In the genomic region with DNA sequence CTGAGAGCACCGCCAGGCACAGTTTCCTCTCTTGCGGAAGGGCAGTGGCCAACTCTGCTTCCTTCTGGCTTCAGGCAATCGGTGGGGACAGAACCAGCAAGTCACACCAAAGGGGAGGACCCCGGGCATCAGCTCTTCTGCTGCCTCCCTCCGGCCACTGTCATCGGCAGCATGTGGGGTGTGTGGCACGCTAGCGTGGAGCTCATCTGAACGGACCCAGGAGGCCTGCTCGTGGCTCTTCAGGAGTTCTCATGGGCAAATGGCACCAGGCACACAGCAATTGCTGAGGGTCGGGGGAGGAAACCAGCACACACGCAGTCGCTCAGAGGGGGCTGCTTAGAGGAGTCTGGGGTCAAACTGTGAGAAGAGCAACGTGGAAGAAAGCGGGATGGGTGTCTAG, we compare ENCODE assay signal across 13 cellular contexts. TPM values are rescaled to one million over a fixed set of nuclear protein-coding genes. Genes with fewer than 3 reads are reported as not detected.
DNase-seq lines count a peak whose midpoint lies in the region; TF ChIP-seq lines count a peak whose summit lies in the region.
"Had no signal": no experiment of that assay in that cellular context is flagged by ENCODE, and none has a peak within 500 bp of the region (broad histone marks: within the 10 kb centered on the region; RNA-seq: fewer than 3 reads in every experiment).

No MANE protein-coding gene starts in this region.

- peaks cover 0 to 99% (median 70%) of the 10 kb centered on the region in 11 experiments; a peak in 18 of 22 replicates for H4K20me1 ChIP-seq in BLaER1 treated with 17β-estradiol and CSF1 and Interleukin-3, amounts not matched to agents 10 nM and 100 nM

- H3K4me1 ChIP-seq in BLaER1 treated with 17β-estradiol and CSF1 and Interleukin-3, amounts not matched to agents 10 nM and 100 nM: peaks cover 34 to 57% (median 47%) of the 10 kb centered on the region in 10 experiments
- H3K4me1 ChIP-seq: A549 had no signal

- no peak overlapping the region for H3K9ac ChIP-seq in BLaER1 treated with 17β-estradiol and CSF1 and Interleukin-3, amounts not matched to agents 10 nM and 100 nM

- peak overlapping the region in 1 of 11 experiments; percentile 16; a peak in 2 of 22 replicates for H3K27ac ChIP-seq in BLaER1 treated with 17β-estradiol and CSF1 and Interleukin-3, amounts not matched to agents 10 nM and 100 nM
- H3K27ac ChIP-seq in C4-2B: peak overlapping the region; percentile 11; the same call in 1 of the 2 replicates
- H3K27ac ChIP-seq: A549 had no signal

- peaks cover 61 to 100% (median 83%) of the 10 kb centered on the region in 11 experiments for H3K27me3 ChIP-seq in BLaER1 treated with 17β-estradiol and CSF1 and Interleukin-3, amounts not matched to agents 10 nM and 100 nM

- H3K36me3 Mint-ChIP-seq in brain (peaks cover 31% of the 10 kb centered on the region), immature natural killer cell (peaks cover 4 to 15% (median 8%) of the 10 kb centered on the region in 3 donors)
- H3K36me3 Mint-ChIP-seq: CD4-positive, CD25-positive, alpha-beta regulatory T cell had no signal

- H3K9me3 Mint-ChIP-seq in brain (peaks cover 0 to 4% (median 0%) of the 10 kb centered on the region in 5 experiments), immature natural killer cell (no peaks in the 10 kb centered on the region)
- H3K9me3 Mint-ChIP-seq: CD4-positive, CD25-positive, alpha-beta regulatory T cell; IgD-negative memory B cell had no signal

- TF ChIP-seq CTCF in C4-2B (conservative IDR thresholded peaks at IDR 0.05) (no peak), brain (conservative IDR thresholded peaks at IDR 0.05) (no peak)

- H3K9me3 ChIP-seq in BLaER1 treated with 17β-estradiol and CSF1 and Interleukin-3, amounts not matched to agents 10 nM and 100 nM (replicated peaks in 1 of 11): peaks cover 0 to 5% (median 0%) of the 10 kb centered on the region in 11 experiments; a peak in 5 of 22 replicates
- H3K9me3 ChIP-seq: A549 had no signal

- H3K4me3 Mint-ChIP-seq in brain: no peak overlapping the region
- H3K4me3 Mint-ChIP-seq in immature natural killer cell: peak overlapping the region in 3 of 5 donors; percentile 13 to 71 (median 18)
- H3K4me3 Mint-ChIP-seq: CD4-positive, CD25-positive, alpha-beta regulatory T cell had no signal

- H3K27ac Mint-ChIP-seq in brain (peak overlapping the region in 3 of 5 experiments; percentile 39 to 95 (median 90)), immature natural killer cell (no peak overlapping the region)
- H3K27ac Mint-ChIP-seq: CD4-positive, CD25-positive, alpha-beta regulatory T cell; IgD-negative memory B cell had no signal

- H3K4me3 ChIP-seq in BLaER1 treated with 17β-estradiol and CSF1 and Interleukin-3, amounts not matched to agents 10 nM and 100 nM: no peak overlapping the region
- H3K4me3 ChIP-seq: A549 had no signal

- no peak for DNase-seq in immature natural killer cell
- DNase-seq in AG08396 (ENCODE audit: low spot score): no peak
- no peak for DNase-seq in NCI-H128 (lab: John Stamatoyannopoulos, UW; ENCODE audit: unreplicated experiment)
- DNase-seq: CD4-positive, CD25-positive, alpha-beta regulatory T cell; DMS 273 treated with DMSO at 0.1 percent for 48 hours; HCEC 1CT had no signal

- H3K27me3 Mint-ChIP-seq in brain (no peaks in the 10 kb centered on the region), immature natural killer cell (ENCODE audit: low read depth in 3 of 3) (peaks cover 2 to 3% (median 2%) of the 10 kb centered on the region in 3 donors)
- H3K27me3 Mint-ChIP-seq: CD4-positive, CD25-positive, alpha-beta regulatory T cell had no signal

- peak overlapping the region in 9 of 11 experiments; percentile 64 to 86 (median 81); a peak in 15 of 22 replicates for H3K4me2 ChIP-seq in BLaER1 treated with 17β-estradiol and CSF1 and Interleukin-3, amounts not matched to agents 10 nM and 100 nM
- H3K4me2 ChIP-seq: A549 had no signal

- H3K4me1 Mint-ChIP-seq in brain (peaks cover 26% of the 10 kb centered on the region), immature natural killer cell (peaks cover 56 to 67% of the 10 kb centered on the region in 2 donors)

- no peaks in the 10 kb centered on the region for H3K36me3 ChIP-seq in BLaER1 treated with 17β-estradiol and CSF1 and Interleukin-3, amounts not matched to agents 10 nM and 100 nM

RNA-seq across cellular contexts. Expression of gene B3GAT1, which starts 26.9 kb away (rescaled TPM):
- polyA plus RNA-seq in brain (ENCODE audit: insufficient read depth, low read depth, low replicate concordance): 110 TPM
- polyA plus RNA-seq in immature natural killer cell: 1 to 10 TPM in 1 of 3 donors, under 1 TPM in 2; 0.09 to 1.8 (median 0.24) TPM
- polyA plus RNA-seq: A549; AG04450; BJ; CD4-positive, CD25-positive, alpha-beta regulatory T cell; IgD-negative memory B cell had no signal

RNA-seq across cellular contexts. Expression of gene GLB1L2, which starts 53.4 kb away (rescaled TPM):
- 15.2 TPM for polyA plus RNA-seq in brain (ENCODE audit: insufficient read depth, low read depth, low replicate concordance)
- polyA plus RNA-seq in immature natural killer cell: 1 to 10 TPM in 2 of 3 donors, not detected in 1; 1.4 to 1.7 TPM

Comparison
In these comparisons a context has a peak if more than half of its experiments do, and no peak if none do; other contexts are left out.
1. H3K27ac Mint-ChIP-seq: peak in brain (3 of 5); none in immature natural killer cell (0 of 6).
2. H3K4me3 Mint-ChIP-seq: peak in immature natural killer cell (3 of 5); none in brain (0 of 5).
3. RNA of gene B3GAT1, which starts 26.9 kb away (polyA plus RNA-seq): 110 TPM in brain (single experiment); 0.09 to 1.8 TPM in immature natural killer cell; every median in the first group is over 10 times any median in the second.